ENCODE assay signal across 26 cellular contexts in genomic region chr18:49275448-49275847, GRCh38.
"Had no signal": no experiment of that assay in that cellular context is flagged by ENCODE, and none has a peak within 500 bp of the region (broad histone marks: within the 10 kb centered on the region; RNA-seq: fewer than 3 reads in every experiment).

No MANE protein-coding gene starts in this region.

- DNase-seq: colonic mucosa; cortex of kidney; dermis blood vessel endothelial cell; dorsolateral prefrontal cortex; effector CD4-positive, alpha-beta T cell; effector CD8-positive, alpha-beta T cell; effector memory CD8-positive, alpha-beta T cell; endodermal cell; erythroblast; esophagus squamous epithelium; foreskin fibroblast; foreskin keratinocyte; foreskin melanocyte; gastrocnemius medialis; glutamatergic neuron; head of caudate nucleus; heart left ventricle; heart right ventricle had no signal

- ATAC-seq: effector memory CD8-positive, alpha-beta T cell; esophagus mucosa; foreskin keratinocyte; gastrocnemius medialis; gastroesophageal sphincter; heart left ventricle; heart right ventricle had no signal

- H3K27me3 ChIP-seq: colonic mucosa, dorsolateral prefrontal cortex, esophagus muscularis mucosa, esophagus squamous epithelium, foreskin keratinocyte, gastrocnemius medialis, gastroesophageal sphincter, heart left ventricle, heart right ventricle had no signal

- H3K4me3 ChIP-seq: colonic mucosa, coronary artery, dorsolateral prefrontal cortex, esophagus muscularis mucosa, esophagus squamous epithelium, gastrocnemius medialis, gastroesophageal sphincter, heart left ventricle, heart right ventricle had no signal

- H3K9me3 ChIP-seq: colonic mucosa, esophagus muscularis mucosa, esophagus squamous epithelium, gastrocnemius medialis, gastroesophageal sphincter, heart left ventricle, heart right ventricle had no signal

- H3K27ac ChIP-seq: colonic mucosa, coronary artery, dorsolateral prefrontal cortex, esophagus muscularis mucosa, esophagus squamous epithelium, foreskin keratinocyte, gastrocnemius medialis, gastroesophageal sphincter, heart left ventricle, heart right ventricle had no signal

- H3K36me3 ChIP-seq: colonic mucosa had no signal

- FAIRE-seq: colon, endometrium, endothelial cell of umbilical vein, frontal cortex had no signal

- H3K4me1 ChIP-seq: colonic mucosa, esophagus muscularis mucosa, foreskin keratinocyte, gastrocnemius medialis, gastroesophageal sphincter had no signal
